ENCODE assay signal across 1 cellular context in genomic region chr16:3143598-3144330, GRCh38.
TF ChIP-seq lines count a peak whose summit lies in the region.

No MANE protein-coding gene starts in this region.

TF ChIP-seq in HepG2, 621 proteins besides CTCF, POLR2A, EP300 and RAD21 (continued from another document and continues in another):
- no peak for TF ChIP-seq HINFP (CRISPR knock-in tag; IDR thresholded peaks at IDR 0.05; ENCODE audit: low read depth)
- TF ChIP-seq FOXO4 (CRISPR knock-in tag; conservative IDR thresholded peaks at IDR 0.05) = no peak
- no peak for TF ChIP-seq TARDBP (CRISPR knock-in tag; IDR thresholded peaks at IDR 0.05)
- peak in 1 of 2 experiments; percentile 44; a peak in 1 of 4 replicates for TF ChIP-seq NR2F1 (CRISPR knock-in tag; IDR thresholded peaks at IDR 0.05)
- no peak for TF ChIP-seq ZFP36L2 (CRISPR knock-in tag; IDR thresholded peaks at IDR 0.05)
- no peak for TF ChIP-seq ZBTB10 (CRISPR knock-in tag; IDR thresholded peaks at IDR 0.05; ENCODE audit: borderline replicate concordance)
- peak; percentile 32 for TF ChIP-seq ASH2L (IDR thresholded peaks at IDR 0.05; ENCODE audit: insufficient read length, low read depth, low read length)
- TF ChIP-seq ZNF574 (CRISPR knock-in tag; IDR thresholded peaks at IDR 0.05) = no peak
- no peak for TF ChIP-seq ZNF430 (CRISPR knock-in tag; IDR thresholded peaks at IDR 0.05)
- no peak for TF ChIP-seq PHF5A (CRISPR knock-in tag; IDR thresholded peaks at IDR 0.05; ENCODE audit: low read depth, unreplicated experiment)
- no peak for TF ChIP-seq RBFOX2 (IDR thresholded peaks at IDR 0.05; ENCODE audit: low read depth, low read length)
- 0 out of 2 replicates have a peak, but pooled peaks have one; percentile 11 for TF ChIP-seq MEIS1 (CRISPR knock-in tag; IDR thresholded peaks at IDR 0.05; ENCODE audit: borderline replicate concordance)
- TF ChIP-seq NAIF1 (CRISPR knock-in tag; IDR thresholded peaks at IDR 0.05; ENCODE audit: borderline replicate concordance) = no peak
- TF ChIP-seq ZNF207 (IDR thresholded peaks at IDR 0.05; ENCODE audit: borderline replicate concordance) = no peak
- no peak for TF ChIP-seq ZNF614 (CRISPR knock-in tag; IDR thresholded peaks at IDR 0.05; ENCODE audit: borderline replicate concordance)
- TF ChIP-seq PHF21A (CRISPR knock-in tag; IDR thresholded peaks at IDR 0.05) = 0 out of 2 replicates have a peak, but pooled peaks have one; percentile 71
- no peak for TF ChIP-seq CENPT (CRISPR knock-in tag; IDR thresholded peaks at IDR 0.05; ENCODE audit: low read depth)
- TF ChIP-seq DPF2 (CRISPR knock-in tag; IDR thresholded peaks at IDR 0.05; ENCODE audit: borderline replicate concordance, low read depth) = no peak
- no peak for TF ChIP-seq ZNF343 (CRISPR knock-in tag; IDR thresholded peaks at IDR 0.05)
- no peak for TF ChIP-seq LCORL (IDR thresholded peaks at IDR 0.05)
- peak; percentile 58; the same call in 1 of the 2 replicates for TF ChIP-seq LCORL (CRISPR knock-in tag; IDR thresholded peaks at IDR 0.05)
- 0 out of 2 replicates have a peak, but pooled peaks have one; percentile 62 for TF ChIP-seq ZNF280B (CRISPR knock-in tag; IDR thresholded peaks at IDR 0.05; ENCODE audit: borderline replicate concordance)
- no peak for TF ChIP-seq SMAD9 (CRISPR knock-in tag; IDR thresholded peaks at IDR 0.05)
- no peak for TF ChIP-seq ZNF30 (CRISPR knock-in tag; IDR thresholded peaks at IDR 0.05)
- TF ChIP-seq ARNT (IDR thresholded peaks at IDR 0.05) = no peak
- TF ChIP-seq IRF9 (CRISPR knock-in tag; IDR thresholded peaks at IDR 0.05; ENCODE audit: borderline replicate concordance) = 0 out of 2 replicates have a peak, but pooled peaks have one; percentile 25
- TF ChIP-seq TFAP4 (IDR thresholded peaks at IDR 0.05; ENCODE audit: borderline replicate concordance, low read depth) = peak; percentile 42; the same call in 1 of the 2 replicates
- no peak for TF ChIP-seq MAF1 (CRISPR knock-in tag; IDR thresholded peaks at IDR 0.05; ENCODE audit: borderline replicate concordance)
- TF ChIP-seq SRF (IDR thresholded peaks at IDR 0.05; ENCODE audit: low read depth, low read length) = no peak
- no peak for TF ChIP-seq PLSCR1 (CRISPR knock-in tag; IDR thresholded peaks at IDR 0.05; ENCODE audit: borderline replicate concordance)
- 0 out of 2 replicates have a peak, but pooled peaks have one; percentile 15 for TF ChIP-seq ZNF547 (CRISPR knock-in tag; IDR thresholded peaks at IDR 0.05)
- no peak for TF ChIP-seq ZSCAN9 (CRISPR knock-in tag; IDR thresholded peaks at IDR 0.05; ENCODE audit: borderline replicate concordance)
- TF ChIP-seq HNF4A (CRISPR knock-in tag; IDR thresholded peaks at IDR 0.05) = peak; percentile 61
- no peak for TF ChIP-seq TEF (CRISPR knock-in tag; IDR thresholded peaks at IDR 0.05)
- TF ChIP-seq KAT2B (IDR thresholded peaks at IDR 0.05; ENCODE audit: borderline replicate concordance, low read depth, low read length) = no peak
- TF ChIP-seq GATAD2A (CRISPR knock-in tag; IDR thresholded peaks at IDR 0.05) = peak; percentile 25; the same call in 1 of the 2 replicates
- TF ChIP-seq ZNF34 (CRISPR knock-in tag; IDR thresholded peaks at IDR 0.05; ENCODE audit: borderline replicate concordance) = no peak
- 0 out of 2 replicates have a peak, but pooled peaks have one; percentile 16 for TF ChIP-seq ZNF710 (CRISPR knock-in tag; IDR thresholded peaks at IDR 0.05; ENCODE audit: borderline replicate concordance)
- TF ChIP-seq ZSCAN31 (CRISPR knock-in tag; IDR thresholded peaks at IDR 0.05; ENCODE audit: low read depth) = 0 out of 2 replicates have a peak, but pooled peaks have one; percentile 13
- no peak for TF ChIP-seq ZEB1 (IDR thresholded peaks at IDR 0.05; ENCODE audit: insufficient replicate concordance, low read depth)
- no peak for TF ChIP-seq NFIC (IDR thresholded peaks at IDR 0.05; ENCODE audit: low read length)
- 0 out of 2 replicates have a peak, but pooled peaks have one; percentile 27 for TF ChIP-seq TBX2 (CRISPR knock-in tag; IDR thresholded peaks at IDR 0.05; ENCODE audit: borderline replicate concordance)
- TF ChIP-seq TRIM22 (IDR thresholded peaks at IDR 0.05) = no peak
- no peak for TF ChIP-seq SOX5 (CRISPR knock-in tag; IDR thresholded peaks at IDR 0.05; ENCODE audit: borderline replicate concordance)
- TF ChIP-seq ZNF235 (CRISPR knock-in tag; IDR thresholded peaks at IDR 0.05; ENCODE audit: borderline replicate concordance) = no peak
